14 cellular contexts compared by ENCODE assay signal in the genomic region with DNA sequence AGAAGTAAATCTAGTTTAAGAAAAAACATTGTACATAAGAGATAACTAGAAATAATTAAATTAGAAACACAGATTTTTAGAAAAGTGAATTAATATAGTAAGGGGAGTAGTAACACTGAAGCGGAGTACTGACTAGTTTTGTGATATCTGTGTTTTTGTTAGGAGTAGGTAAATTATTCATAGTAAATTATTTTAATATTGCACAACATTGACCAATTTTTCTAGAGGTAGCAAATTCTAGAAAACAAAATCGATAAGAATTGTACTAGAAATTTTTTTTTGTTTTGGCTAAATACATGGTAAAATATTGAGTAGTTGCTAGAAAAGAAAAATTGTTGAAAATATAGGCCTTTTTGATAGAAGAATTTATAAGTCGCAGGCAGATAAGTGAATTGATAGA.
DNase-seq lines count a peak whose midpoint lies in the region; ATAC-seq, FAIRE-seq and TF ChIP-seq lines count a peak whose summit lies in the region.
"Had no signal": no experiment of that assay in that cellular context is flagged by ENCODE, and none has a peak within 500 bp of the region (broad histone marks: within the 10 kb centered on the region; RNA-seq: fewer than 3 reads in every experiment).

No MANE protein-coding gene starts in this region.

- in situ Hi-C loops in astrocyte of the cerebellum (cut with HindIII; ENCODE audit: low sequenced_read_pairs) = no loop called here

- intact Hi-C loops in heart left ventricle (cut with DNase I) (loop anchor here in 1 of 10 donors (5.0 kb wide), 1 partner anchor 79 kb away; no protein-coding TSS in a partner anchor), Right ventricle myocardium superior (cut with DNase I) (no loop called here)

- H3K27me3 ChIP-seq in heart left ventricle (no peaks in the 10 kb centered on the region), subcutaneous abdominal adipose tissue (ENCODE audit: control insufficient read depth in 5 of 5, insufficient read depth in 4 of 5, low read length in 5 of 5) (no peaks in the 10 kb centered on the region)

- ATAC-seq in heart left ventricle = no peak
- no peak for ATAC-seq in Right ventricle myocardium superior (ENCODE audit: poor library complexity)
- ATAC-seq in GM21825 (IDR thresholded peaks at IDR 0.05; ENCODE audit: unreplicated experiment) = no peak

- peak; percentile 21 for FAIRE-seq in islet of Langerhans (lab: Jason Lieb, UNC)
- FAIRE-seq: urothelium cell line had no signal

- DNase-seq in heart left ventricle = no peak
- no peak for DNase-seq in Right ventricle myocardium superior
- DNase-seq in astrocyte of the cerebellum (ENCODE audit: low read depth) = no peak
- DNase-seq in iPS-NIHi7 (ENCODE audit: extremely low spot score) = no peak
- DNase-seq in SKM-1 (lab: John Stamatoyannopoulos, UW; ENCODE audit: unreplicated experiment) = no peak
- DNase-seq: ACHN; activated CD8-positive, alpha-beta memory T cell treated with anti-CD3 and anti-CD28 coated beads, Interleukin-2, amount 50 U/mL, for 4 hours; activated naive CD8-positive, alpha-beta T cell treated with anti-CD3 and anti-CD28 coated beads, Interleukin-2, amount 10 ng/mL, durations not matched to agents 7 days and 5 days; NCI-H2171; RPMI8226 had no signal

- peak overlapping the region in 6 of 12 donors; percentile 11 to 92 (median 85) for H3K27ac ChIP-seq in heart left ventricle
- H3K27ac ChIP-seq in subcutaneous abdominal adipose tissue (ENCODE audit: low read depth, low read length) = peak overlapping the region; percentile 51

- no peak for TF ChIP-seq CTCF in heart left ventricle (IDR thresholded peaks at IDR 0.05)
- TF ChIP-seq CTCF in astrocyte of the cerebellum (IDR thresholded peaks at IDR 0.05; ENCODE audit: low read depth, low read length, missing control alignments) = no peak

- H3K4me1 ChIP-seq in heart left ventricle (peaks cover 9 to 90% (median 62%) of the 10 kb centered on the region in 12 donors), subcutaneous abdominal adipose tissue (ENCODE audit: control insufficient read depth in 5 of 5, insufficient read depth in 5 of 5, low read length in 5 of 5) (peaks cover 2 to 45% (median 39%) of the 10 kb centered on the region in 5 donors)

- no peaks in the 10 kb centered on the region for H3K36me3 ChIP-seq in heart left ventricle
- no peaks in the 10 kb centered on the region for H3K36me3 ChIP-seq in subcutaneous abdominal adipose tissue (ENCODE audit: control insufficient read depth in 5 of 5, insufficient read depth in 5 of 5, low read length in 5 of 5)

- TF ChIP-seq POLR2A in heart left ventricle (IDR thresholded peaks at IDR 0.05) = no peak

- no peaks in the 10 kb centered on the region for H3K9me3 ChIP-seq in heart left ventricle
- H3K9me3 ChIP-seq in subcutaneous abdominal adipose tissue (ENCODE audit: control insufficient read depth in 5 of 5, low read length in 5 of 5) = no peaks in the 10 kb centered on the region

- 72 to 77% (median 75%) methylated on average over 3 of the region's 3 CpGs for WGBS in heart left ventricle, 4 donors

- H3K4me3 ChIP-seq in heart left ventricle (peak overlapping the region in 8 of 12 donors; percentile 3 to 65 (median 56)), astrocyte of the cerebellum (ENCODE audit: low read depth, low read length) (peak overlapping the region; percentile 55), subcutaneous abdominal adipose tissue (ENCODE audit: low read depth in 1 of 5, low read length in 5 of 5) (peak overlapping the region in 2 of 5 donors; percentile 34 to 42)

- no peak overlapping the region for H3K9ac ChIP-seq in subcutaneous abdominal adipose tissue (ENCODE audit: low read length in 5 of 5)
